30 cellular contexts compared by ENCODE assay signal in the genomic region with DNA sequence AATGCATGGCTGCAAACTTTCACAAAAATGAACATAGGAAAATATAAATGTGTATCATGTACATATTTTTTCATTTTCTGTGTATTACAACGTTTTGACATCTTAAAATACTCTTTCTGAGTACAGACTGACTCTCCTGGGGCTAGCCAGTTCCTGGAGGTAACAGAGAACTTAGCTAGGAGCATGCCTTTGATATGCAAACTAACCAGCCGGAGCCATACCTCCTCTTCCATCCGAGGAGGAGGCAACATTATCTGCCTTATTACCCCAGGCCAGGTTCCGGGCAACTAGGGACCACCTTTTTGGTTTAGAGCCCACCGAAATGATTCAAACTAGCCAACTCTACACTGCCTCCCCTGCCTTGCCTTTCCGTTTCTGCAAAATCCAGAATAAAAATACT. TPM values are rescaled to one million over a fixed set of nuclear protein-coding genes. Genes with fewer than 3 reads are reported as not detected.
"Had no signal": no experiment of that assay in that cellular context is flagged by ENCODE, and none has a peak within 500 bp of the region (broad histone marks: within the 10 kb centered on the region; RNA-seq: fewer than 3 reads in every experiment).

No MANE protein-coding gene starts in this region.

- H3K4me2 ChIP-seq: SK-N-SH had no signal

- H3K9ac ChIP-seq: SK-N-SH had no signal

- H3K27me3 ChIP-seq: adrenal gland, body of pancreas, SJSA1 had no signal

- H3K4me3 ChIP-seq: adrenal gland, body of pancreas, breast epithelium, SJSA1 had no signal

- H3K36me3 ChIP-seq: adrenal gland, breast epithelium, SJSA1 had no signal

- H3K9me3 ChIP-seq: adrenal gland, body of pancreas, breast epithelium, SJSA1, SK-N-SH had no signal

- H3K4me1 ChIP-seq: adrenal gland, body of pancreas, breast epithelium had no signal

- H3K4me1 Mint-ChIP-seq: activated CD4-positive, alpha-beta T cell treated with anti-CD3 and anti-CD28 coated beads, Interleukin-2, amount 10 ng/mL, durations not matched to agents 7 days and 5 days had no signal

- H3K27ac Mint-ChIP-seq: activated CD4-positive, alpha-beta T cell treated with anti-CD3 and anti-CD28 coated beads for 36 hours; activated CD4-positive, alpha-beta T cell treated with anti-CD3 and anti-CD28 coated beads, Interleukin-2, amount 10 ng/mL, durations not matched to agents 7 days and 5 days; activated CD8-positive, alpha-beta T cell treated with anti-CD3 and anti-CD28 coated beads, Interleukin-2, amount 10 ng/mL, durations not matched to agents 7 days and 5 days; activated naive CD4-positive, alpha-beta T cell treated with anti-CD3 and anti-CD28 coated beads for 36 hours; activated naive CD4-positive, alpha-beta T cell treated with anti-CD3 and anti-CD28 coated beads, Interleukin-2, amount 50 U/mL, for 72 hours; activated T-helper 1 cell treated with anti-CD3 and anti-CD28 coated beads, Interleukin-12 subunit alpha, Interleukin-12 subunit beta, Interleukin-2, Interleukin-4 antibody, amounts not matched to agents 30 ng/mL and 10 ng/mL and 1 ng/mL, durations not matched to agents 14 hours and 24 hours and 36 hours; T-helper 1 cell treated with Interleukin-12 subunit alpha and Interleukin-12 subunit beta and Interleukin-4 antibody, amounts not matched to agents 30 μg/mL and 1 μg/mL, for 36 hours; T-helper 2 cell treated with Interferon-gamma antibody and Interleukin-4, amounts not matched to agents 5 μg/mL and 100 μg/mL, for 36 hours had no signal

- DNase-seq: activated CD4-positive, alpha-beta T cell treated with anti-CD3 and anti-CD28 coated beads for 36 hours; activated CD4-positive, alpha-beta T cell treated with anti-CD3 and anti-CD28 coated beads, Interleukin-2, amount 10 ng/mL, durations not matched to agents 7 days and 5 days; activated CD4-positive, alpha-beta T cell treated with anti-CD3 and anti-CD28 coated beads, Interleukin-2, amount 50 U/mL, for 48 hours; activated CD8-positive, alpha-beta memory T cell treated with anti-CD3 and anti-CD28 coated beads, Interleukin-2, amount 50 U/mL, for 4 hours; activated CD8-positive, alpha-beta T cell treated with anti-CD3 and anti-CD28 coated beads, Interleukin-2, amount 10 ng/mL, durations not matched to agents 7 days and 5 days; activated gamma-delta T cell treated with Interleukin-2 at 50 U/mL for 16 hours; activated naive CD4-positive, alpha-beta T cell treated with anti-CD3 and anti-CD28 coated beads for 36 hours; activated T-cell treated with anti-CD3 and anti-CD28 coated beads for 4 hours; activated T-cell treated with anti-CD3 and anti-CD28 coated beads, Interleukin-2, amount 50 U/mL, for 4 hours; adrenal gland; body of pancreas; NCI-H1105; NCI-H1417 treated with DMSO at 0.1 percent for 48 hours; NCI-H187 treated with DMSO at 0.1 percent for 48 hours; NCI-H2081; NCI-H2171 treated with DMSO at 0.1 percent for 48 hours; NCI-H446 treated with DMSO at 0.1 percent for 48 hours; NCI-H524 treated with DMSO at 0.1 percent for 48 hours; SHP77 treated with DMSO at 0.1 percent for 48 hours; SK-N-SH had no signal

- H3K9me2 ChIP-seq: SK-N-SH had no signal

- H3K9me3 Mint-ChIP-seq: activated CD4-positive, alpha-beta T cell treated with anti-CD3 and anti-CD28 coated beads, Interleukin-2, amount 10 ng/mL, durations not matched to agents 7 days and 5 days; activated naive CD4-positive, alpha-beta T cell treated with anti-CD3 and anti-CD28 coated beads for 36 hours; activated T-cell treated with anti-CD3 and anti-CD28 coated beads, Interleukin-2, amount 50 U/mL, for 4 hours had no signal

- H3K27ac ChIP-seq: adrenal gland, body of pancreas, breast epithelium, SJSA1 had no signal

- ATAC-seq: activated CD4-positive, alpha-beta T cell treated with anti-CD3 and anti-CD28 coated beads for 36 hours; activated CD4-positive, CD25-positive, alpha-beta regulatory T cell treated with anti-CD3 and anti-CD28 coated beads, Interleukin-2, amount 50 U/mL, for 24 hours; activated CD8-positive, alpha-beta T cell treated with anti-CD3 and anti-CD28 coated beads, Interleukin-2, amount 10 ng/mL, durations not matched to agents 7 days and 5 days; activated naive CD4-positive, alpha-beta T cell treated with anti-CD3 and anti-CD28 coated beads, Interleukin-2, amount 50 U/mL, for 72 hours; activated T-cell treated with anti-CD3 and anti-CD28 coated beads, Interleukin-2, amount 50 U/mL, for 4 hours; body of pancreas; Panc1 had no signal

- H3K4me3 Mint-ChIP-seq: activated CD4-positive, alpha-beta T cell treated with anti-CD3 and anti-CD28 coated beads for 36 hours; activated CD4-positive, alpha-beta T cell treated with anti-CD3 and anti-CD28 coated beads, Interleukin-2, amount 10 ng/mL, durations not matched to agents 7 days and 5 days; activated CD8-positive, alpha-beta T cell treated with anti-CD3 and anti-CD28 coated beads, Interleukin-2, amount 10 ng/mL, durations not matched to agents 7 days and 5 days; activated naive CD4-positive, alpha-beta T cell treated with anti-CD3 and anti-CD28 coated beads for 36 hours; activated T-cell treated with anti-CD3 and anti-CD28 coated beads, Interleukin-2, amount 50 U/mL, for 4 hours; activated T-helper 1 cell treated with anti-CD3 and anti-CD28 coated beads, Interleukin-12 subunit alpha, Interleukin-12 subunit beta, Interleukin-2, Interleukin-4 antibody, amounts not matched to agents 30 ng/mL and 10 ng/mL and 1 ng/mL, durations not matched to agents 14 hours and 24 hours and 36 hours; T-helper 1 cell treated with Interleukin-12 subunit alpha and Interleukin-12 subunit beta and Interleukin-4 antibody, amounts not matched to agents 30 μg/mL and 1 μg/mL, for 36 hours; T-helper 2 cell treated with Interferon-gamma antibody and Interleukin-4, amounts not matched to agents 5 μg/mL and 100 μg/mL, for 36 hours had no signal

RNA-seq across cellular contexts. Expression of gene HECW1, which starts 33.7 kb away (rescaled TPM):
- total RNA-seq: activated CD4-positive, alpha-beta T cell treated with anti-CD3 and anti-CD28 coated beads for 36 hours; activated CD4-positive, alpha-beta T cell treated with anti-CD3 and anti-CD28 coated beads, Interleukin-2, amount 10 ng/mL, durations not matched to agents 7 days and 5 days; activated CD8-positive, alpha-beta T cell treated with anti-CD3 and anti-CD28 coated beads, Interleukin-2, amount 10 ng/mL, durations not matched to agents 7 days and 5 days; activated naive CD4-positive, alpha-beta T cell treated with anti-CD3 and anti-CD28 coated beads for 36 hours; activated naive CD4-positive, alpha-beta T cell treated with anti-CD3 and anti-CD28 coated beads, Interleukin-2, amount 50 U/mL, for 72 hours; activated T-cell treated with anti-CD3 and anti-CD28 coated beads, Interleukin-2, amount 50 U/mL, for 4 hours; activated T-helper 1 cell treated with anti-CD3 and anti-CD28 coated beads, Interleukin-12 subunit alpha, Interleukin-12 subunit beta, Interleukin-2, Interleukin-4 antibody, amounts not matched to agents 30 ng/mL and 10 ng/mL and 1 ng/mL, durations not matched to agents 14 hours and 24 hours and 36 hours; cardiac septum; MCF 10A had no signal
- polyA plus RNA-seq: SK-N-SH had no signal
